12 cellular contexts compared by ENCODE assay signal in genomic region chr14:50812856-50813543, GRCh38. TPM values are rescaled to one million over a fixed set of nuclear protein-coding genes. Genes with fewer than 3 reads are reported as not detected.
A peak's percentile ranks its signal among the peaks of the same experiment; 100 is the strongest.
DNase-seq lines count a peak whose midpoint lies in the region; ATAC-seq and TF ChIP-seq lines count a peak whose summit lies in the region.
"Had no signal": no experiment of that assay in that cellular context is flagged by ENCODE, and none has a peak within 500 bp of the region (broad histone marks: within the 10 kb centered on the region; RNA-seq: fewer than 3 reads in every experiment).

No MANE protein-coding gene starts in this region.

- H3K9me3 ChIP-seq in T-helper 17 cell (ENCODE audit: control insufficient read depth, low read length, poor library complexity, severe bottlenecking): no peaks in the 10 kb centered on the region

- peaks cover 14% of the 10 kb centered on the region for H3K9me3 Mint-ChIP-seq in nephron

- DNase-seq in H7: peak; percentile 24
- no peak for DNase-seq in T-helper 17 cell
- no peak for DNase-seq in substantia nigra (lab: John Stamatoyannopoulos, UW)
- DNase-seq in effector CD8-positive, alpha-beta T cell (lab: John Stamatoyannopoulos, UW): no peak
- DNase-seq in cerebellar cortex (ENCODE audit: low spot score): no peak
- DNase-seq: NCI-H2171 treated with DMSO at 0.1 percent for 48 hours had no signal

- H3K36me3 Mint-ChIP-seq in T-helper 17 cell (ENCODE audit: low read depth) (no peaks in the 10 kb centered on the region), nephron (ENCODE audit: low read depth) (peaks cover 47% of the 10 kb centered on the region)

- ATAC-seq in GM18517 (IDR thresholded peaks at IDR 0.05; ENCODE audit: unreplicated experiment): peak; percentile 13
- peak; percentile 42 for ATAC-seq in T-helper 17 cell
- ATAC-seq: Right ventricle myocardium inferior had no signal

- H3K36me3 ChIP-seq in H7 (replicated peaks; ENCODE audit: control insufficient read depth, insufficient read depth, low read length): no peaks in the 10 kb centered on the region

- no peaks in the 10 kb centered on the region for H3K27me3 Mint-ChIP-seq in T-helper 17 cell
- H3K27me3 Mint-ChIP-seq in nephron (ENCODE audit: low read depth): no peaks in the 10 kb centered on the region

- no peak for TF ChIP-seq CTCF in nephron (IDR thresholded peaks at IDR 0.05; ENCODE audit: unreplicated experiment in 3 of 3)

- H3K27ac Mint-ChIP-seq in T-helper 17 cell: peak overlapping the region; percentile 86
- H3K27ac Mint-ChIP-seq in nephron: peak overlapping the region; percentile 27 to 80 (median 68)

- no peaks in the 10 kb centered on the region for H3K27me3 ChIP-seq in H7 (ENCODE audit: control insufficient read depth, insufficient read depth, low read length)

- no peak overlapping the region for H3K4me3 ChIP-seq in H7 (ENCODE audit: insufficient read depth, low read depth, low read length)

- H3K4me3 Mint-ChIP-seq in T-helper 17 cell: peak overlapping the region; percentile 88
- no peak overlapping the region for H3K4me3 Mint-ChIP-seq in nephron

- no peak overlapping the region for H3K27ac ChIP-seq in substantia nigra (ENCODE audit: low read depth, low read length, poor library complexity, severe bottlenecking)

- H3K4me1 Mint-ChIP-seq in T-helper 17 cell (peaks cover 27% of the 10 kb centered on the region), nephron (peaks cover 17% of the 10 kb centered on the region)

RNA-seq across cellular contexts. Expression of gene NIN, which starts 18.0 kb away (rescaled TPM):
- 8.5 and 14.2 TPM in 2 replicates for total RNA-seq in H7 (2014; rRNA removed; shearing (Covaris generic))
- 10 to 100 TPM; 62.2 to 71.6 TPM for total RNA-seq in T-helper 17 cell

RNA-seq across cellular contexts. Expression of gene ABHD12B, which starts 58.9 kb away (rescaled TPM):
- total RNA-seq in H7 (2014; rRNA removed; shearing (Covaris generic)): 9.6 and 19.3 TPM in 2 replicates
- total RNA-seq in T-helper 17 cell: not detected
- total RNA-seq: G401, HT-29, Right ventricle myocardium inferior, subcutaneous adipose tissue had no signal

Comparison
In these comparisons a context has a peak if more than half of its experiments do, and no peak if none do; other contexts are left out.
1. RNA of gene ABHD12B, which starts 58.9 kb away (total RNA-seq): 9.6 to 19.3 TPM in H7; not detected in T-helper 17 cell; every median in the first group is over 10 times any median in the second.